ENCODE assay signal across 2 cellular contexts in the genomic region with DNA sequence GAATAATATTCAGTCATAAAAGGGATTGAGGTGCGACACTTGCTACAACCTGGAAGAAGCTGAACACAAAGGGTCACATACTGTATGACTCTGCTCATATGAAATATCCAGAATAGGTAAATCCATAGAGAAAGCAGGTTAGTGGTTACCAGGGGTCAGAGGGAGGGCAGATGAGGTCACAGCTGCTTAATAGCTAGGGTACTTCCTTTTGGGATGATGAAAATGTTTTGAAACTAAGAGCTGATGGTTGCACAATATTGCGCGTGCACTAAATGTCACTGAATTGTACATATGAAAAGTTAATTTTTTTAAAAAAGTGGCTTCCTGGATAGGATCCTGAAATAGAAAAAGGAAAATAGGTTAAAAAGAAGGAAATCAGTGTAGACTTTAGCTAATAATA.
TF ChIP-seq lines count a peak whose summit lies in the region.

No MANE protein-coding gene starts in this region.

TF ChIP-seq in IMR-90, 13 proteins besides CTCF, POLR2A, EP300 and RAD21:
- TF ChIP-seq FOS (IDR thresholded peaks at IDR 0.05; ENCODE audit: low read depth, low read length) (no peak), CEBPB (IDR thresholded peaks at IDR 0.05; ENCODE audit: low read depth, low read length) (peak; percentile 38)

TF ChIP-seq in K562, 482 proteins besides CTCF, POLR2A, EP300 and RAD21:
- TF ChIP-seq TRIM24 (IDR thresholded peaks at IDR 0.05) (peak; percentile 60 to 76; a peak in 2 of 4 replicates), NR2C2 (CRISPR knock-in tag; IDR thresholded peaks at IDR 0.05) (no peak), NR2C2 (tag; IDR thresholded peaks at IDR 0.05) (peak; percentile 73; the same call in 1 of the 2 replicates), GABPA (tag; conservative IDR thresholded peaks at IDR 0.05; ENCODE audit: low read depth) (0 out of 2 replicates have a peak, but pooled peaks have one; percentile 20), ETV1 (tag; conservative IDR thresholded peaks at IDR 0.05; ENCODE audit: low read depth) (peak; percentile 52; the same call in 1 of the 2 replicates), CEBPB (tag; IDR thresholded peaks at IDR 0.05) (peak; percentile 59), ASH1L (IDR thresholded peaks at IDR 0.05; ENCODE audit: borderline replicate concordance, low read depth, partially characterized antibody) (no peak), ATF4 (CRISPR knock-in tag; IDR thresholded peaks at IDR 0.05) (0 out of 2 replicates have a peak, but pooled peaks have one; percentile 18), CEBPG (CRISPR knock-in tag; IDR thresholded peaks at IDR 0.05) (no peak), CEBPG (tag; conservative IDR thresholded peaks at IDR 0.05 in 1 of 2, IDR thresholded peaks at IDR 0.05 in 1 of 2) (peak; percentile 93 to 96), MECOM (CRISPR knock-in tag; IDR thresholded peaks at IDR 0.05) (no peak)
TF ChIP-seq in K562: peak in this region for 7.
